1 cellular context compared by ENCODE assay signal in the genomic region with DNA sequence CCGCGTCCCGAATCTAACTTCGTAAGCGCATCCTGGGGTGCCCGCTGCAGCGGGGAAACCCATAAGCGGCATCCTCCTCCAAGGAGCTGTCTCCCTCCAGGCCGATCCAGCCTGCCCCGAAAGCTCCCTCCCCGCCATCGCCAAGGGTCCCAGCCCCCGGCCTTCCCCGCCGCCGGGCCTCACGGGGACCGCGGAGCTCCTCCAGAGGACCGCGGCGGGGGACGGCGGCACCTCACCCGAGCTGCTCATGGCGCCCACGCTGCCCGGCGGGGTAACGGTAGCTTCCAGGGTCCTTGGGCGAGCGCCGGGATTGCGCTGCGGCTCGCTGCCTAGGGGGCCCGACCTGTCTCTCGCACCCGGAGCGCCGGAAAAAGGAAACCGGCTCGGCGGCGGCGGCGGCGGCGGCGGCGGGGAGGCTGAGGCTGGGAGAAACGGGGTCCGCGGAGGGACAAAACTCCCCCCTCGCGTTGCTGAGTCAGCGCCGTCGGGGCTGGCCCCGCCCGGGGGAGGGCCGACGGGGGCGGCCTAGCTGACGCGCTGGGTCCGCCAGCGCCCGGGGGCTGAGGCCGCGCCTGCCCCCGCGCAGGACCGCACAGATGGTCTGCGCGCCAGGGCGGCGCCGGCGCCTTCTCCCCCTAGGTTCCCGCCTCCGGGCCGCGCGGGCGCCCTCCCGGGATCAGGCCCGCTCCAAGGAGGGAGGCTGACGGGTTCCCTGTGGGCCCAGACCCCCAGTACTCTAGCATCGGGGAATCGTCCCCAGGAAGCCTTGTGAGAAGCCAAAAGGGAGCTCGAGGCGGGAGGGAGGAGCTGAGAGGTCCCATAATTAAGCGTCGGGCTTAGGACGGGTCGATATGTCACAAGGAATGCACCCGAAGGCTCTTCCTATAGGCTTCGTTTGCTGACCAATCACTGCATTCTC.
TF ChIP-seq lines count a peak whose summit lies in the region.

Gene BLMH (minus strand): TSS at position 374 of the 919 bp plus-strand sequence. CDS start 125 bp downstream, at position 249.

TF ChIP-seq in HepG2, 621 proteins besides CTCF, POLR2A, EP300 and RAD21 (continued from another document):
- TF ChIP-seq ZNF18 (CRISPR knock-in tag; IDR thresholded peaks at IDR 0.05; ENCODE audit: insufficient replicate concordance) (peak; percentile 50), NFYB (CRISPR knock-in tag; IDR thresholded peaks at IDR 0.05) (peak; percentile 15; the same call in 1 of the 2 replicates), KDM3A (CRISPR knock-in tag; IDR thresholded peaks at IDR 0.05; ENCODE audit: low read depth) (peak; percentile 42; the same call in 1 of the 2 replicates), NCOA2 (CRISPR knock-in tag; IDR thresholded peaks at IDR 0.05) (no peak), ZNF34 (CRISPR knock-in tag; IDR thresholded peaks at IDR 0.05; ENCODE audit: borderline replicate concordance) (no peak; the same call in 1 of the 2 replicates), SRY (CRISPR knock-in tag; IDR thresholded peaks at IDR 0.05) (peak; percentile 71; the same call in 1 of the 2 replicates), JUND (CRISPR knock-in tag; IDR thresholded peaks at IDR 0.05) (0 out of 2 replicates have a peak, but pooled peaks have one; percentile 32), NR2F2 (IDR thresholded peaks at IDR 0.05; ENCODE audit: borderline replicate concordance, low read depth) (peak; percentile 33; the same call in 1 of the 2 replicates), SKI (IDR thresholded peaks at IDR 0.05; ENCODE audit: partially characterized antibody) (peak; percentile 55), MYC (CRISPR knock-in tag; IDR thresholded peaks at IDR 0.05; ENCODE audit: borderline replicate concordance) (peak; percentile 13; the same call in 1 of the 2 replicates), GTF2F1 (IDR thresholded peaks at IDR 0.05; ENCODE audit: low read length) (no peak), SALL1 (CRISPR knock-in tag; IDR thresholded peaks at IDR 0.05) (peak; percentile 52; the same call in 1 of the 2 replicates), ZNF563 (CRISPR knock-in tag; IDR thresholded peaks at IDR 0.05) (peak; percentile 73), ZNF282 (IDR thresholded peaks at IDR 0.05; ENCODE audit: partially characterized antibody) (no peak)
- TF ChIP-seq, protein P1, sequence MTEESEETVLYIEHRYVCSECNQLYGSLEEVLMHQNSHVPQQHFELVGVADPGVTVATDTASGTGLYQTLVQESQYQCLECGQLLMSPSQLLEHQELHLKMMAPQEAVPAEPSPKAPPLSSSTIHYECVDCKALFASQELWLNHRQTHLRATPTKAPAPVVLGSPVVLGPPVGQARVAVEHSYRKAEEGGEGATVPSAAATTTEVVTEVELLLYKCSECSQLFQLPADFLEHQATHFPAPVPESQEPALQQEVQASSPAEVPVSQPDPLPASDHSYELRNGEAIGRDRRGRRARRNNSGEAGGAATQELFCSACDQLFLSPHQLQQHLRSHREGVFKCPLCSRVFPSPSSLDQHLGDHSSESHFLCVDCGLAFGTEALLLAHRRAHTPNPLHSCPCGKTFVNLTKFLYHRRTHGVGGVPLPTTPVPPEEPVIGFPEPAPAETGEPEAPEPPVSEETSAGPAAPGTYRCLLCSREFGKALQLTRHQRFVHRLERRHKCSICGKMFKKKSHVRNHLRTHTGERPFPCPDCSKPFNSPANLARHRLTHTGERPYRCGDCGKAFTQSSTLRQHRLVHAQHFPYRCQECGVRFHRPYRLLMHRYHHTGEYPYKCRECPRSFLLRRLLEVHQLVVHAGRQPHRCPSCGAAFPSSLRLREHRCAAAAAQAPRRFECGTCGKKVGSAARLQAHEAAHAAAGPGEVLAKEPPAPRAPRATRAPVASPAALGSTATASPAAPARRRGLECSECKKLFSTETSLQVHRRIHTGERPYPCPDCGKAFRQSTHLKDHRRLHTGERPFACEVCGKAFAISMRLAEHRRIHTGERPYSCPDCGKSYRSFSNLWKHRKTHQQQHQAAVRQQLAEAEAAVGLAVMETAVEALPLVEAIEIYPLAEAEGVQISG (CRISPR knock-in tag; IDR thresholded peaks at IDR 0.05) = peak; percentile 72
- TF ChIP-seq, protein P2, sequence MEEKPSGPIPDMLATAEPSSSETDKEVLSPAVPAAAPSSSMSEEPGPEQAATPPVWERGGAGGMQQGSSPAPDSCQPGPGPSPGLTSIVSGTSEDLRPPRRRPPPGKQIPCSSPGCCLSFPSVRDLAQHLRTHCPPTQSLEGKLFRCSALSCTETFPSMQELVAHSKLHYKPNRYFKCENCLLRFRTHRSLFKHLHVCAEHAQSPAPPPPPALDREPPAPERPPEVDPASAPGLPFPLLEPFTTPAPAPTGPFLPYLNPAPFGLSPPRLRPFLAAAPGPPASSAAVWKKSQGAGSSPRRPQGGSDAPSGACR (CRISPR knock-in tag; IDR thresholded peaks at IDR 0.05) = peak; percentile 80; the same call in 1 of the 2 replicates
- TF ChIP-seq, protein P3, sequence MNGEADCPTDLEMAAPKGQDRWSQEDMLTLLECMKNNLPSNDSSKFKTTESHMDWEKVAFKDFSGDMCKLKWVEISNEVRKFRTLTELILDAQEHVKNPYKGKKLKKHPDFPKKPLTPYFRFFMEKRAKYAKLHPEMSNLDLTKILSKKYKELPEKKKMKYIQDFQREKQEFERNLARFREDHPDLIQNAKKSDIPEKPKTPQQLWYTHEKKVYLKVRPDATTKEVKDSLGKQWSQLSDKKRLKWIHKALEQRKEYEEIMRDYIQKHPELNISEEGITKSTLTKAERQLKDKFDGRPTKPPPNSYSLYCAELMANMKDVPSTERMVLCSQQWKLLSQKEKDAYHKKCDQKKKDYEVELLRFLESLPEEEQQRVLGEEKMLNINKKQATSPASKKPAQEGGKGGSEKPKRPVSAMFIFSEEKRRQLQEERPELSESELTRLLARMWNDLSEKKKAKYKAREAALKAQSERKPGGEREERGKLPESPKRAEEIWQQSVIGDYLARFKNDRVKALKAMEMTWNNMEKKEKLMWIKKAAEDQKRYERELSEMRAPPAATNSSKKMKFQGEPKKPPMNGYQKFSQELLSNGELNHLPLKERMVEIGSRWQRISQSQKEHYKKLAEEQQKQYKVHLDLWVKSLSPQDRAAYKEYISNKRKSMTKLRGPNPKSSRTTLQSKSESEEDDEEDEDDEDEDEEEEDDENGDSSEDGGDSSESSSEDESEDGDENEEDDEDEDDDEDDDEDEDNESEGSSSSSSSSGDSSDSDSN (CRISPR knock-in tag; IDR thresholded peaks at IDR 0.05) = peak; percentile 75; the same call in 1 of the 2 replicates
TF ChIP-seq in HepG2: peak in this region for 130.
